ENCODE assay signal across 8 cellular contexts in the genomic region with DNA sequence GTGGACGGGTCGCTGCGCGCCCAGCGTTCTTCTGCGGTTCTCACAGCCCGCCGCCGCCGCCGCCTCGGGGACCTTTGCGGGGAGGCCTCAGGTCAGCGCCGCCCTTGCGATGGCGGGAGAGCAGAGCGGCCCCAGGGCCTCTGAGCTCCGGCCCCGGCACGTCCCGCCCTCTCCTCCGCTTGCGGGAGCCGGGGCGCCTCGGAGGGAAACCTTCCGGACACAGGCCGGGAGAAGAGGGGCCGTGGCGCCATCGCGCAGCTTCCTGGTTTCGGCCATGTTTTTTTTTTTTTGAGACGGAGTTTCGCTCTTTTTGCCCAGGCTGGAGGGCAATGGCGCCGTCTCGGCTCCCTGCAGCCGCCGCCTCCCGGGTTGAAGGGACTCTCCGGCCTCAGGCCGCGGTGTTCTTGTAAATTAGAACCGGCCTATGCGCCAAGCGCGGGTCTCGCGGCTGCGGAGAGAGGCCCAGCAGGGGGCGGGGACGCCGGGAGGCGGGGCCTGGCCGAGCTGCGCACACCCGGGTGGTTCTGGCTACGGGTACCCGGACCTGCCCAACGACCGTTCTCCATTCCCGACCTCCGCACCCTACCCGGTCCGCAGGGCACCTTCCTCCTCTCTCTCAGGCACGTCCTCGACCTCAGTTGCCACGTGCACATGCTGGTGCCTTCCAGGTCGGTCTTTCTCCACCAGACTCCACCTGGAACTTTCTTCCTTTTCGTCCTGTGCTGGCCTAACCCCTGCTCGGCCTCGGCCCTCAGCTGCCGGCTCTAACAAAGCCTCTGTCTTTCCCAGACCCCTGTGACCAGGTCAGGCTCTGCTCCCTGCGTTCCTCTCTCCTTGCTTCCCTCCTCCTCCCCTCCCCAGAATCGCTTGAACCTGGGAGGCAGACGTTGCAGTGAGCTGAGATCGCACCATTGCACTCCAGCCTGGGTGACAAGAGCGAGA. TPM values are rescaled to one million over a fixed set of nuclear protein-coding genes. Genes with fewer than 3 reads are reported as not detected.
DNase-seq lines count a peak whose midpoint lies in the region; ATAC-seq and TF ChIP-seq lines count a peak whose summit lies in the region.

No MANE protein-coding gene starts in this region.

- H3K4me2 ChIP-seq in neuronal stem cell (ENCODE audit: insufficient read depth, low read length, poor library complexity, severe bottlenecking), result peak overlapping the region; percentile 88

- H3K9me3 ChIP-seq in neuronal stem cell (replicated peaks in 1 of 2; ENCODE audit: control insufficient read depth in 2 of 2, insufficient read depth in 1 of 2, low read depth in 1 of 2, low read length in 2 of 2) (peaks cover 10 to 23% of the 10 kb centered on the region in 2 donors), subcutaneous abdominal adipose tissue (ENCODE audit: control insufficient read depth in 5 of 5, low read length in 5 of 5) (peaks cover 0 to 4% (median 0%) of the 10 kb centered on the region in 5 donors)

- H4K91ac ChIP-seq in neuronal stem cell (ENCODE audit: low read depth, low read length, poor library complexity), result peak overlapping the region; percentile 97

- no peak overlapping the region for H3K4ac ChIP-seq in neuronal stem cell (ENCODE audit: low read length)

- H3K27me3 ChIP-seq in HL-60 (ENCODE audit: insufficient read depth, poor library complexity, severe bottlenecking) (no peaks in the 10 kb centered on the region), neuronal stem cell (ENCODE audit: control insufficient read depth in 3 of 3, insufficient read depth in 3 of 3, low read depth in 1 of 3, low read length in 3 of 3) (peaks cover 0 to 13% (median 0%) of the 10 kb centered on the region in 3 experiments), subcutaneous abdominal adipose tissue (ENCODE audit: control insufficient read depth in 5 of 5, insufficient read depth in 4 of 5, low read length in 5 of 5) (no peaks in the 10 kb centered on the region)

- peak overlapping the region; percentile 46 for H2BK15ac ChIP-seq in neuronal stem cell (ENCODE audit: low read length)

- peak overlapping the region; percentile 49 for H2AK5ac ChIP-seq in neuronal stem cell (ENCODE audit: low read depth, low read length)

- H3K36me3 ChIP-seq in neuronal stem cell (replicated peaks in 1 of 2; ENCODE audit: control insufficient read depth in 2 of 2, insufficient read depth in 2 of 2, low read length in 2 of 2) (peaks cover 0 to 3% of the 10 kb centered on the region in 2 donors), subcutaneous abdominal adipose tissue (ENCODE audit: control insufficient read depth in 5 of 5, insufficient read depth in 5 of 5, low read length in 5 of 5) (peaks cover 5 to 25% (median 24%) of the 10 kb centered on the region in 5 donors)

- TF ChIP-seq POLR2A in Raji (IDR thresholded peaks at IDR 0.05; ENCODE audit: insufficient read depth, low read depth, low read length), result peak; percentile 93

- peak overlapping the region; percentile 77 for H2AFZ ChIP-seq in neuronal stem cell (ENCODE audit: low read length)

- H3K4me3 ChIP-seq in HL-60 (replicated peaks; ENCODE audit: insufficient read depth, low read length), result no peak overlapping the region
- peak overlapping the region; percentile 79 to 97 for H3K4me3 ChIP-seq in foreskin fibroblast (ENCODE audit: low read depth in 1 of 2, low read length in 2 of 2)
- H3K4me3 ChIP-seq in neuronal stem cell (ENCODE audit: low read length in 2 of 2), result peak overlapping the region in 1 of 2 donors; percentile 83
- H3K4me3 ChIP-seq in subcutaneous abdominal adipose tissue (ENCODE audit: low read depth in 1 of 5, low read length in 5 of 5), result peak overlapping the region; percentile 78 to 99 (median 98)

- DNase-seq in DMS153 (lab: John Stamatoyannopoulos, UW), result peak; percentile 18
- peak in 1 of 2 experiments; percentile 55 for DNase-seq in HL-60 (ENCODE audit: low read depth in 1 of 2, low spot score in 1 of 2)
- peak; percentile 46 to 75 (median 64) for DNase-seq in activated naive CD4-positive, alpha-beta T cell (lab: John Stamatoyannopoulos, UW)
- peak; percentile 77 to 91 for DNase-seq in foreskin fibroblast
- DNase-seq in neuronal stem cell (ENCODE audit: low spot score), result peak; percentile 40

- no peak for TF ChIP-seq CTCF in HL-60 (IDR thresholded peaks at IDR 0.05; ENCODE audit: insufficient read depth, low read length)
- no peak for TF ChIP-seq CTCF in foreskin fibroblast (IDR thresholded peaks at IDR 0.05; ENCODE audit: low read depth, low read length)

- peak; percentile 69 for ATAC-seq in GM19468 (IDR thresholded peaks at IDR 0.05; ENCODE audit: extremely low read depth, unreplicated experiment)

- H2BK12ac ChIP-seq in neuronal stem cell (ENCODE audit: low read length), result no peak overlapping the region

- H2BK5ac ChIP-seq in neuronal stem cell (ENCODE audit: low read length), result peak overlapping the region; percentile 26

- H3K9ac ChIP-seq in neuronal stem cell (ENCODE audit: low read depth, low read length, poor library complexity), result peak overlapping the region; percentile 87
- H3K9ac ChIP-seq in subcutaneous abdominal adipose tissue (ENCODE audit: low read length in 5 of 5), result peak overlapping the region; percentile 88 to 94 (median 88)

- H2BK120ac ChIP-seq in neuronal stem cell (ENCODE audit: low read depth, low read length), result peak overlapping the region; percentile 47

- no peak overlapping the region for H4K8ac ChIP-seq in neuronal stem cell (ENCODE audit: low read depth, low read length)

- H3K27ac ChIP-seq in HL-60 (replicated peaks) (peak overlapping the region; percentile 82), neuronal stem cell (replicated peaks; ENCODE audit: low read length) (peak overlapping the region; percentile 61), subcutaneous abdominal adipose tissue (ENCODE audit: low read depth, low read length) (peak overlapping the region; percentile 96)

- H3K18ac ChIP-seq in neuronal stem cell (ENCODE audit: low read length), result peak overlapping the region; percentile 96

- no CpG with 5 or more reads among the region's 80 CpGs for WGBS in neuronal stem cell (ENCODE audit: extremely low coverage in 2 of 2, insufficient read length in 2 of 2, insufficient replicate concordance in 1 of 2), 2 donors

- H3K79me1 ChIP-seq in neuronal stem cell (ENCODE audit: low read depth, low read length), result no peaks in the 10 kb centered on the region

- H3K23ac ChIP-seq in neuronal stem cell (ENCODE audit: low read depth, low read length, poor library complexity), result peak overlapping the region; percentile 78

- H3K4me1 ChIP-seq in neuronal stem cell (ENCODE audit: control insufficient read depth in 2 of 2, insufficient read depth in 1 of 2, low read depth in 1 of 2, low read length in 2 of 2) (peaks cover 0 to 4% of the 10 kb centered on the region in 2 donors), subcutaneous abdominal adipose tissue (ENCODE audit: control insufficient read depth in 5 of 5, insufficient read depth in 5 of 5, low read length in 5 of 5) (peaks cover 9 to 63% (median 47%) of the 10 kb centered on the region in 5 donors)

- peak overlapping the region; percentile 67 for H3K14ac ChIP-seq in neuronal stem cell (ENCODE audit: low read length)

RNA-seq across cellular contexts. Expression of a gene that starts 28.8 kb away (rescaled TPM):
- polyA plus RNA-seq in neuronal stem cell (2013, experiment 1 of 2), result 43.6 TPM
- polyA plus RNA-seq in neuronal stem cell (2013, experiment 2 of 2), result 43.0 TPM

RNA-seq across cellular contexts. Expression of a gene that starts 29.7 kb away (rescaled TPM):
- 36.6 TPM for polyA plus RNA-seq in neuronal stem cell (2013, experiment 1 of 2)
- 36.1 TPM for polyA plus RNA-seq in neuronal stem cell (2013, experiment 2 of 2)
